1 cellular context compared by ENCODE assay signal in genomic region chr11:77191823-77192495, GRCh38.
TF ChIP-seq lines count a peak whose summit lies in the region.

No MANE protein-coding gene starts in this region.

TF ChIP-seq in WTC11, 78 proteins besides CTCF, POLR2A, EP300 and RAD21 (continued from another document):
- TF ChIP-seq USF2 (CRISPR knock-in tag; IDR thresholded peaks at IDR 0.05) (0 out of 2 replicates have a peak, but pooled peaks have one; percentile 17), HMGXB4 (CRISPR knock-in tag; IDR thresholded peaks at IDR 0.05) (peak; percentile 99), FOXP1 (CRISPR knock-in tag; IDR thresholded peaks at IDR 0.05; ENCODE audit: borderline replicate concordance) (0 out of 2 replicates have a peak, but pooled peaks have one; percentile 44), ZNF121 (CRISPR knock-in tag; IDR thresholded peaks at IDR 0.05) (no peak), FOXJ3 (CRISPR knock-in tag; IDR thresholded peaks at IDR 0.05; ENCODE audit: borderline replicate concordance) (no peak), ZBTB43 (CRISPR knock-in tag; IDR thresholded peaks at IDR 0.05) (peak; percentile 68; the same call in 1 of the 2 replicates), ZBTB21 (CRISPR knock-in tag; IDR thresholded peaks at IDR 0.05; ENCODE audit: borderline replicate concordance) (peak; percentile 77; the same call in 1 of the 2 replicates), ZNF416 (CRISPR knock-in tag; IDR thresholded peaks at IDR 0.05) (no peak), SMAD3 (CRISPR knock-in tag; IDR thresholded peaks at IDR 0.05; ENCODE audit: borderline replicate concordance) (0 out of 2 replicates have a peak, but pooled peaks have one; percentile 48)
TF ChIP-seq in WTC11: peak in this region for 15.
